ENCODE assay signal across 21 cellular contexts in the genomic region with DNA sequence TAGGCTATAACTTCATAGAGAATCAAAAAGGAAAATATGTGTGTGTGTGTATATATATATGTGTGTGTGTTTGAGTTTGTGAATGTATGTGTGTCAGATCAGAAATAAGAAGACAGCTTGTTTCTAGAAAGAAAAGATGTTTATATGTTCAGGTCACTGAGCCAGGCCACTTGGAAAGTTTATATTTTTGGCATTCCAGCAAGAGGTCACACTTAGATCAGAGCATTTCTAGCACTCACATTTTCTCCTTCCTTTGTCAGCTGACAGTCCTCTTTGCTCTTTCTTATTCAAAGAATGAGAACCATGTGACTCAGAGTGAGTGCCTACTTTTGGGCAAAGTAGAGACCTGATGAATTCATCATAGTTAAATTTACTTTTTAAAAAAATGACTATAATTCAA. TPM values are rescaled to one million over a fixed set of nuclear protein-coding genes. Genes with fewer than 3 reads are reported as not detected.
DNase-seq lines count a peak whose midpoint lies in the region; ATAC-seq and TF ChIP-seq lines count a peak whose summit lies in the region.
"Had no signal": no experiment of that assay in that cellular context is flagged by ENCODE, and none has a peak within 500 bp of the region (broad histone marks: within the 10 kb centered on the region; RNA-seq: fewer than 3 reads in every experiment).

No MANE protein-coding gene starts in this region.

- H3K9me3 Mint-ChIP-seq in mesothelial cell of epicardium, result peaks cover 24% of the 10 kb centered on the region

- H3K9me3 ChIP-seq in adipocyte (ENCODE audit: control insufficient read depth, low read length) (peaks cover 4% of the 10 kb centered on the region), upper lobe of right lung (no peaks in the 10 kb centered on the region), MG63 (no peaks in the 10 kb centered on the region)
- H3K9me3 ChIP-seq: SK-N-SH had no signal

- intact Hi-C loops in upper lobe of right lung (cut with DNase I), result no loop called here

- H3K36me3 Mint-ChIP-seq in mesothelial cell of epicardium, result peaks cover 52% of the 10 kb centered on the region
- H3K36me3 Mint-ChIP-seq: CD8-positive, alpha-beta T cell had no signal

- TF ChIP-seq CTCF in foreskin keratinocyte (conservative IDR thresholded peaks at IDR 0.05) (no peak), mesothelial cell of epicardium (IDR thresholded peaks at IDR 0.05; ENCODE audit: unreplicated experiment) (no peak), upper lobe of right lung (IDR thresholded peaks at IDR 0.05) (no peak)

- H3K27me3 ChIP-seq in adipocyte (replicated peaks; ENCODE audit: control insufficient read depth, insufficient read depth, low read length) (no peaks in the 10 kb centered on the region), foreskin keratinocyte (no peaks in the 10 kb centered on the region), upper lobe of right lung (no peaks in the 10 kb centered on the region), MG63 (no peaks in the 10 kb centered on the region)
- H3K27me3 ChIP-seq: BLaER1 treated with 17β-estradiol and CSF1 and Interleukin-3, amounts not matched to agents 10 nM and 100 nM had no signal

- peak overlapping the region; percentile 81 for H3K27ac Mint-ChIP-seq in mesothelial cell of epicardium
- H3K27ac Mint-ChIP-seq: CD8-positive, alpha-beta T cell; HFFc6; IgD-negative memory B cell had no signal

- H3K4me3 ChIP-seq in adipocyte (ENCODE audit: low read length), result no peak overlapping the region
- no peak overlapping the region for H3K4me3 ChIP-seq in upper lobe of right lung
- H3K4me3 ChIP-seq in MG63, result no peak overlapping the region
- H3K4me3 ChIP-seq: BLaER1 treated with 17β-estradiol and CSF1 and Interleukin-3, amounts not matched to agents 10 nM and 100 nM had no signal

- no peaks in the 10 kb centered on the region for H3K4me1 ChIP-seq in adipocyte (ENCODE audit: control insufficient read depth, insufficient read depth, low read length)
- peaks cover 4% of the 10 kb centered on the region for H3K4me1 ChIP-seq in foreskin keratinocyte
- H3K4me1 ChIP-seq in upper lobe of right lung, result no peaks in the 10 kb centered on the region
- H3K4me1 ChIP-seq: BLaER1 treated with 17β-estradiol and CSF1 and Interleukin-3, amounts not matched to agents 10 nM and 100 nM had no signal

- ATAC-seq in foreskin keratinocyte, result peak; percentile 56
- ATAC-seq in HG03442 (IDR thresholded peaks at IDR 0.05; ENCODE audit: unreplicated experiment), result no peak
- no peak for ATAC-seq in upper lobe of right lung
- ATAC-seq: CD8-positive, alpha-beta T cell had no signal

- no peaks in the 10 kb centered on the region for H3K27me3 Mint-ChIP-seq in mesothelial cell of epicardium (ENCODE audit: low read depth)

- H3K27ac ChIP-seq in foreskin keratinocyte (no peak overlapping the region), upper lobe of right lung (no peak overlapping the region)
- H3K27ac ChIP-seq: BLaER1 treated with 17β-estradiol and CSF1 and Interleukin-3, amounts not matched to agents 10 nM and 100 nM; HL-60 had no signal

- no peak overlapping the region for H3K9ac ChIP-seq in adipocyte (ENCODE audit: low read length)
- H3K9ac ChIP-seq: BLaER1 treated with 17β-estradiol and CSF1 and Interleukin-3, amounts not matched to agents 10 nM and 100 nM; SK-N-SH had no signal

- H3K36me3 ChIP-seq in adipocyte (ENCODE audit: control insufficient read depth, insufficient read depth, low read length, severe bottlenecking), result no peaks in the 10 kb centered on the region
- H3K36me3 ChIP-seq in upper lobe of right lung, result no peaks in the 10 kb centered on the region
- no peaks in the 10 kb centered on the region for H3K36me3 ChIP-seq in MG63

- DNase-seq in EL (peak; percentile 7), adipocyte (ENCODE audit: low read depth) (peak; percentile 17), foreskin keratinocyte (peak in 1 of 2 donors; percentile 15), mesothelial cell of epicardium (ENCODE audit: low spot score in 2 of 2, unreplicated experiment in 2 of 2) (no peak), upper lobe of right lung (no peak), MG63 (no peak)
- no peak for DNase-seq in activated CD4-positive, alpha-beta T cell treated with anti-CD3 and anti-CD28 coated beads for 4 hours
- DNase-seq: CD8-positive, alpha-beta T cell; H7; HFFc6; Karpas-422; MM.1S; NCI-H1105; NCI-H2081 treated with DMSO at 0.1 percent for 48 hours; Right ventricle myocardium superior; SK-N-SH had no signal

- peaks cover 20% of the 10 kb centered on the region for H3K4me1 Mint-ChIP-seq in mesothelial cell of epicardium
- H3K4me1 Mint-ChIP-seq: IgD-negative memory B cell had no signal

- no peak overlapping the region for H3K4me3 Mint-ChIP-seq in mesothelial cell of epicardium
- H3K4me3 Mint-ChIP-seq: CD8-positive, alpha-beta T cell; HFFc6; IgD-negative memory B cell had no signal

RNA-seq across cellular contexts. Expression of a gene that starts 22.9 kb away (rescaled TPM):
- total RNA-seq in foreskin keratinocyte (57.5 and 75.2 TPM in 2 replicates), mesothelial cell of epicardium (44.3 to 48.4 TPM (median 46.7 TPM) in 3 replicates), upper lobe of right lung (8.1 TPM)
- polyA plus RNA-seq in foreskin keratinocyte, result 47.0 and 70.7 TPM in 2 replicates
- 0.46 TPM in 1 of 2 replicates, not detected in the other for total RNA-seq in MG63 (2014; rRNA removed; shearing (Covaris generic); ENCODE audit: low replicate concordance)
- total RNA-seq: HT1080 had no signal
- polyA plus RNA-seq: IgD-negative memory B cell had no signal

Comparison
In these comparisons a context has a peak if more than half of its experiments do, and no peak if none do; other contexts are left out.
1. DNase-seq: peak in EL (single experiment) and adipocyte (single experiment); none in mesothelial cell of epicardium (0 of 2), activated CD4-positive, alpha-beta T cell treated with anti-CD3 and anti-CD28 coated beads for 4 hours (0 of 2), upper lobe of right lung (single experiment) and MG63 (single experiment).